16 cellular contexts compared by ENCODE assay signal in the genomic region with DNA sequence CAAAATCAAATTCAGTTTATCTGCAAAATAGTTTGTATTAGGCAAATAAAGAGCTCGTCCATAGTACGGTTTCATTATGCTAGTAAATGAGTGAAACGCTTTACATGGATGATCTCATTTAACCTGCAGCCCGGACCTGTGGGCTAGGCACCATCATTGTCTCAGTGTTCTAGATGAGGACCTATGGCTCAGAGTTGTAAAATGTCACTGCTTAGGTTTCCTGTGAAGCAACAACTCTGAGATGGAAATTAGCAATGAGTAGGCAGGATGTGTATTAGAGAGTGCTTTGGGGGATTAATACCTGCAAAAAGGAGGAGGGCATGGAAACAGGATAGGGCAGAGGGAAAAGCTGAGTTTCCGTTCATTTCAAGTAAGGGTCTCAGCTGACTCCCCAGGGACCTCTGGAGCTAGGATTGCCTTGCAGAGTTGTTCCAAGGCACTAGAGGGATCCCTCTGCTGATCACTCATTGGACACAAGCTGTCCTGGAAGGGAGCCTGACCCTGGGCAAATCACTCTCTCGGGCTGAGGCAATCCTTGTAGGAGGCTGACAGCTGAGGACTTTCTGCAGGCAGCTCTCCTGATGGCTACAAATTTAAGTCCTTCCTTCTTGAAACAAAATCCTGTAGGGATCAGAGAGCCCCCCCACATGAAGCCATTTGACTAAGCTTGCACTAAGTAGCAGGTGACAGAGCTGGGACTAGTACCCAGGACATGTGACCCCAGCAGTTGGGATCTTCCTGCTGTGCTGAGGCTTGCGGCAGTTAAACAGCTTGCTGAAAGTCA. TPM values are rescaled to one million over a fixed set of nuclear protein-coding genes. Genes with fewer than 3 reads are reported as not detected.
A peak's percentile ranks its signal among the peaks of the same experiment; 100 is the strongest.
DNase-seq lines count a peak whose midpoint lies in the region; ATAC-seq and TF ChIP-seq lines count a peak whose summit lies in the region.
"Had no signal": no experiment of that assay in that cellular context is flagged by ENCODE, and none has a peak within 500 bp of the region (broad histone marks: within the 10 kb centered on the region; RNA-seq: fewer than 3 reads in every experiment).

No MANE protein-coding gene starts in this region.

- POLR2A ChIA-PET in A673 (lab: Charles Lee; ENCODE audit: low non-redundant PET) = no interaction called here
- POLR2A ChIA-PET in T-cell (lab: Charles Lee) = no interaction called here

- H3K4me1 ChIP-seq in A673 (ENCODE audit: insufficient read depth, low read length, poor library complexity, severe bottlenecking) (peaks cover 20% of the 10 kb centered on the region), colonic mucosa (no peaks in the 10 kb centered on the region), esophagus muscularis mucosa (no peaks in the 10 kb centered on the region)
- H3K4me1 ChIP-seq: transverse colon had no signal

- TF ChIP-seq POLR2A in esophagus muscularis mucosa (IDR thresholded peaks at IDR 0.05; ENCODE audit: low read depth) = no peak

- H3K9me3 ChIP-seq in A673 (ENCODE audit: low read depth, low read length, poor library complexity, severe bottlenecking) (no peaks in the 10 kb centered on the region), colonic mucosa (no peaks in the 10 kb centered on the region), esophagus muscularis mucosa (no peaks in the 10 kb centered on the region)
- H3K9me3 ChIP-seq: transverse colon had no signal

- no peaks in the 10 kb centered on the region for H3K9me3 Mint-ChIP-seq in T-cell

- no peaks in the 10 kb centered on the region for H3K4me1 Mint-ChIP-seq in T-cell

- CTCF ChIA-PET in A673 (lab: Charles Lee) = no interaction called here
- CTCF ChIA-PET in T-cell (lab: Charles Lee) = no interaction called here

- DNase-seq in A673 (ENCODE audit: low spot score) = peak; percentile 42
- peak; percentile 63 for DNase-seq in H7
- DNase-seq in brain microvascular endothelial cell = no peak
- DNase-seq in iris pigment epithelial cell (ENCODE audit: low read depth) = peak; percentile 34
- no peak for DNase-seq in inferior parietal cortex (ENCODE audit: extremely low spot score)
- DNase-seq in T-cell = no peak
- no peak for DNase-seq in colonic mucosa
- DNase-seq in esophagus muscularis mucosa (ENCODE audit: extremely low spot score) = no peak
- DNase-seq: activated CD4-positive, CD25-positive, alpha-beta regulatory T cell; activated effector memory CD4-positive, alpha-beta T cell treated with Interleukin-2 at 50 U/mL for 16 hours; C1 segment of cervical spinal cord; cerebellar nuclear complex; mesenchymal stem cell; NCI-H345; transverse colon had no signal

- no peak for ATAC-seq in T-cell (replicated peaks in 1 of 4)
- ATAC-seq: HCT116 had no signal

- no peaks in the 10 kb centered on the region for H3K36me3 ChIP-seq in A673 (ENCODE audit: insufficient read depth, low read length, poor library complexity, severe bottlenecking)
- H3K36me3 ChIP-seq in H7 (replicated peaks; ENCODE audit: control insufficient read depth, insufficient read depth, low read length) = no peaks in the 10 kb centered on the region
- no peaks in the 10 kb centered on the region for H3K36me3 ChIP-seq in brain microvascular endothelial cell (replicated peaks)
- no peaks in the 10 kb centered on the region for H3K36me3 ChIP-seq in colonic mucosa
- H3K36me3 ChIP-seq in esophagus muscularis mucosa = no peaks in the 10 kb centered on the region
- H3K36me3 ChIP-seq: transverse colon had no signal

- H3K4me3 ChIP-seq in A673 (ENCODE audit: low read depth, low read length, poor library complexity, severe bottlenecking) (no peak overlapping the region), H7 (ENCODE audit: insufficient read depth, low read depth, low read length) (no peak overlapping the region), brain microvascular endothelial cell (ENCODE audit: low read depth, low read length) (no peak overlapping the region), colonic mucosa (no peak overlapping the region), esophagus muscularis mucosa (no peak overlapping the region)
- H3K4me3 ChIP-seq: transverse colon had no signal

- intact Hi-C loops in A673 (cut with micrococcal nuclease; ENCODE audit: unreplicated experiment) = no loop called here
- intact Hi-C loops in colonic mucosa (cut with DNase I) = no loop called here
- intact Hi-C loops in esophagus muscularis mucosa (cut with DNase I) = no loop called here

- H3K27me3 Mint-ChIP-seq in T-cell = peaks cover 18 to 26% of the 10 kb centered on the region in 2 donors

- no peak overlapping the region for H3K27ac Mint-ChIP-seq in T-cell

- H3K4me3 Mint-ChIP-seq in T-cell = no peak overlapping the region

- H3K27me3 ChIP-seq in A673 (replicated peaks; ENCODE audit: insufficient read depth, low read depth, low read length, poor library complexity) = peaks cover 15% of the 10 kb centered on the region
- no peaks in the 10 kb centered on the region for H3K27me3 ChIP-seq in H7 (ENCODE audit: control insufficient read depth, insufficient read depth, low read length)
- H3K27me3 ChIP-seq in brain microvascular endothelial cell (replicated peaks) = no peaks in the 10 kb centered on the region
- no peaks in the 10 kb centered on the region for H3K27me3 ChIP-seq in colonic mucosa
- peaks cover 0 to 47% (median 0%) of the 10 kb centered on the region in 4 donors for H3K27me3 ChIP-seq in esophagus muscularis mucosa

- TF ChIP-seq CTCF in A673 (conservative IDR thresholded peaks at IDR 0.05; ENCODE audit: low read depth, low read length) = no peak
- peak; percentile 25 for TF ChIP-seq CTCF in brain microvascular endothelial cell (IDR thresholded peaks at IDR 0.05; ENCODE audit: low read depth, low read length, missing control alignments)
- no peak for TF ChIP-seq CTCF in colonic mucosa (IDR thresholded peaks at IDR 0.05)
- TF ChIP-seq CTCF in esophagus muscularis mucosa (IDR thresholded peaks at IDR 0.05) = no peak

- H3K9ac ChIP-seq in colonic mucosa (ENCODE audit: low read depth in 2 of 2, low read length in 2 of 2) = no peak overlapping the region

- in situ Hi-C loops in brain microvascular endothelial cell (cut with HindIII; ENCODE audit: low pct_ligation_motif_present, low sequenced_read_pairs) = no loop called here

- WGBS in esophagus muscularis mucosa = 64% methylated on average over 6 of the region's 7 CpGs

- BruUV-seq in A673 (replicated peaks; lab: Mats Ljungman, UMichigan) = no TSS peak

- H3K36me3 Mint-ChIP-seq in T-cell = no peaks in the 10 kb centered on the region

- H3K27ac ChIP-seq in A673 (ENCODE audit: low read depth, low read length, poor library complexity, severe bottlenecking) = no peak overlapping the region
- no peak overlapping the region for H3K27ac ChIP-seq in brain microvascular endothelial cell
- H3K27ac ChIP-seq in colonic mucosa = no peak overlapping the region
- no peak overlapping the region for H3K27ac ChIP-seq in esophagus muscularis mucosa (replicated peaks in 1 of 4)
- H3K27ac ChIP-seq: transverse colon had no signal

- TF ChIP-seq EP300 in esophagus muscularis mucosa (IDR thresholded peaks at IDR 0.05) = no peak

RNA-seq across cellular contexts. Expression of a gene that starts 58.8 kb away (rescaled TPM):
- total RNA-seq in A673 (2021) = not detected in 2 replicates
- 0.07 and 0.80 TPM in 2 replicates for total RNA-seq in H7 (2014; rRNA removed; shearing (Covaris generic))
- total RNA-seq in T-cell = not detected
- total RNA-seq in colonic mucosa = under 1 TPM in 1 of 2 donors, not detected in 1; 0.10 TPM
- total RNA-seq in esophagus muscularis mucosa = 1 to 10 TPM in 3 of 4 donors, under 1 TPM in 1; under 0.01 to 1.9 (median 1.5) TPM

Comparison
In these comparisons a context has a peak if more than half of its experiments do, and no peak if none do; other contexts are left out.
1. DNase-seq: peak in A673 (single experiment), H7 (single experiment) and iris pigment epithelial cell (single experiment); none in brain microvascular endothelial cell (single experiment), inferior parietal cortex (single experiment), T-cell (0 of 34), colonic mucosa (single experiment) and esophagus muscularis mucosa (single experiment).